1 cellular context compared by ENCODE assay signal in genomic region chr3:114252954-114253353, GRCh38.
TF ChIP-seq lines count a peak whose summit lies in the region.

No MANE protein-coding gene starts in this region.

TF ChIP-seq in GM23338, 12 proteins besides CTCF, POLR2A, EP300 and RAD21 (continued from another document):
- TF ChIP-seq ZNF462 (CRISPR knock-in tag; IDR thresholded peaks at IDR 0.05) (no peak), JUNB (IDR thresholded peaks at IDR 0.05; ENCODE audit: unreplicated experiment) (no peak), CREB1 (CRISPR knock-in tag; IDR thresholded peaks at IDR 0.05; ENCODE audit: low read depth) (no peak), EZH2 (IDR thresholded peaks at IDR 0.05; ENCODE audit: low read depth, unreplicated experiment) (no peak), ZNF114 (CRISPR knock-in tag; IDR thresholded peaks at IDR 0.05) (no peak)
TF ChIP-seq in GM23338: peak in this region for 0.
